Comparison of ENCODE assay signal across 18 cellular contexts in genomic region chr9:133914483-133915342, GRCh38.
A peak's percentile ranks its signal among the peaks of the same experiment; 100 is the strongest.
DNase-seq lines count a peak whose midpoint lies in the region; TF ChIP-seq lines count a peak whose summit lies in the region.
"Had no signal": no experiment of that assay in that cellular context is flagged by ENCODE, and none has a peak within 500 bp of the region (broad histone marks: within the 10 kb centered on the region; RNA-seq: fewer than 3 reads in every experiment).

No MANE protein-coding gene starts in this region.

- TF ChIP-seq POLR2A in Peyer's patch (IDR thresholded peaks at IDR 0.05) = no peak

- no peak overlapping the region for H2AFZ ChIP-seq in neural progenitor cell (replicated peaks)

- no peaks in the 10 kb centered on the region for H3K9me3 Mint-ChIP-seq in neural progenitor cell

- peak overlapping the region; percentile 18 for H3K4me3 Mint-ChIP-seq in neural progenitor cell

- H3K4me1 Mint-ChIP-seq in neural progenitor cell = peaks cover 71% of the 10 kb centered on the region

- peaks cover 67% of the 10 kb centered on the region for H3K79me2 ChIP-seq in neural progenitor cell (ENCODE audit: low read depth)

- H3K27me3 Mint-ChIP-seq in neural progenitor cell (ENCODE audit: insufficient read depth, low read depth) = peaks cover 5% of the 10 kb centered on the region

- H3K27ac ChIP-seq in BLaER1 (peak overlapping the region; percentile 72), Peyer's patch (peak overlapping the region in 2 of 4 donors; percentile 38 to 57), neural progenitor cell (peak overlapping the region; percentile 53), WERI-Rb-1 (no peak overlapping the region)
- H3K27ac ChIP-seq: brain microvascular endothelial cell, foreskin keratinocyte, KMS-11 had no signal

- H3K4me1 ChIP-seq in BLaER1 (peaks cover 90% of the 10 kb centered on the region), Peyer's patch (no peaks in the 10 kb centered on the region), neural progenitor cell (peaks cover 48% of the 10 kb centered on the region)

- H3K36me3 ChIP-seq in BLaER1 (no peaks in the 10 kb centered on the region), Peyer's patch (no peaks in the 10 kb centered on the region), neural progenitor cell (no peaks in the 10 kb centered on the region), WERI-Rb-1 (no peaks in the 10 kb centered on the region)
- H3K36me3 ChIP-seq: brain microvascular endothelial cell had no signal

- H4K20me1 ChIP-seq in BLaER1 = 0 out of 2 replicates have a peak, but pooled peaks cover 12% of the 10 kb centered on the region
- peaks cover 21% of the 10 kb centered on the region for H4K20me1 ChIP-seq in neural progenitor cell (ENCODE audit: low read depth)

- H3K4me2 ChIP-seq in BLaER1 (peak overlapping the region; percentile 96), neural progenitor cell (peak overlapping the region; percentile 31)
- H3K4me2 ChIP-seq: KMS-11 had no signal

- no peak for TF ChIP-seq CTCF in Peyer's patch (IDR thresholded peaks at IDR 0.05)
- TF ChIP-seq CTCF in neural progenitor cell (IDR thresholded peaks at IDR 0.05) = no peak
- TF ChIP-seq CTCF in WERI-Rb-1 (IDR thresholded peaks at IDR 0.05; ENCODE audit: low read depth, low read length) = no peak

- in situ Hi-C loops in G401 (cut with HindIII; ENCODE audit: low sequenced_read_pairs) = no loop called here

- DNase-seq in Peyer's patch (peak in 2 of 3 donors; percentile 64 to 76), neural progenitor cell (ENCODE audit: low spot score) (peak; percentile 58), WERI-Rb-1 (no peak), G401 (ENCODE audit: low spot score) (no peak), NCI-H146 (lab: John Stamatoyannopoulos, UW) (no peak)
- DNase-seq in activated CD4-positive, alpha-beta T cell treated with anti-CD3 and anti-CD28 coated beads for 4 hours = no peak
- DNase-seq: activated CD4-positive, alpha-beta T cell treated with anti-CD3 and anti-CD28 coated beads, Interleukin-2, amount 50 U/mL, for 4 hours; activated naive CD4-positive, alpha-beta T cell treated with anti-CD3 and anti-CD28 coated beads, Interleukin-2, amount 50 U/mL, for 16 hours; brain microvascular endothelial cell; foreskin keratinocyte; NCI-H1105; retina; stimulated activated CD4-positive, alpha-beta T cell treated with anti-CD3 and anti-CD28 coated beads, Interleukin-15, amount 100 ng/mL, for 24 hours; stimulated activated naive CD4-positive, alpha-beta T cell treated with Interleukin-2 at 50 U/mL for 16 hours had no signal

- H3K4me3 ChIP-seq in BLaER1 (no peak overlapping the region), Peyer's patch (no peak overlapping the region), iPS-18c (ENCODE audit: insufficient read depth, low read depth, low read length) (peak overlapping the region; percentile 20; the same call in 1 of the 2 replicates), neural progenitor cell (no peak overlapping the region), WERI-Rb-1 (ENCODE audit: low read depth, low read length) (no peak overlapping the region)
- H3K4me3 ChIP-seq: lung had no signal

- H3K36me3 Mint-ChIP-seq in neural progenitor cell = no peaks in the 10 kb centered on the region

- peaks cover 32% of the 10 kb centered on the region for H3F3A ChIP-seq in neural progenitor cell (ENCODE audit: low read depth)

- peak overlapping the region; percentile 93 for H3K27ac Mint-ChIP-seq in neural progenitor cell

- no peaks in the 10 kb centered on the region for H3K27me3 ChIP-seq in BLaER1
- no peaks in the 10 kb centered on the region for H3K27me3 ChIP-seq in Peyer's patch
- H3K27me3 ChIP-seq in neural progenitor cell = no peaks in the 10 kb centered on the region
- no peaks in the 10 kb centered on the region for H3K27me3 ChIP-seq in WERI-Rb-1 (ENCODE audit: insufficient read depth, low read depth, severe bottlenecking)
- H3K27me3 ChIP-seq: brain microvascular endothelial cell, foreskin keratinocyte had no signal

- H3K9me3 ChIP-seq in BLaER1 = no peaks in the 10 kb centered on the region
- H3K9me3 ChIP-seq in Peyer's patch = no peaks in the 10 kb centered on the region
- no peaks in the 10 kb centered on the region for H3K9me3 ChIP-seq in iPS-18c (ENCODE audit: control insufficient read depth, insufficient read depth, low read length)
- H3K9me3 ChIP-seq in neural progenitor cell (ENCODE audit: low read depth) = no peaks in the 10 kb centered on the region
- no peaks in the 10 kb centered on the region for H3K9me3 ChIP-seq in WERI-Rb-1 (ENCODE audit: severe bottlenecking)

- H3K9ac ChIP-seq in BLaER1 (peak overlapping the region; percentile 41; the same call in 1 of the 2 replicates), neural progenitor cell (no peak overlapping the region)
- H3K9ac ChIP-seq: KMS-11 had no signal

Comparison
In these comparisons a context has a peak if more than half of its experiments do, and no peak if none do; other contexts are left out.
1. DNase-seq: peak in Peyer's patch (2 of 3) and neural progenitor cell (single experiment); none in WERI-Rb-1 (single experiment), G401 (single experiment), NCI-H146 (single experiment) and activated CD4-positive, alpha-beta T cell treated with anti-CD3 and anti-CD28 coated beads for 4 hours (0 of 2).